Comparison of ENCODE assay signal across 1 cellular context in the genomic region with DNA sequence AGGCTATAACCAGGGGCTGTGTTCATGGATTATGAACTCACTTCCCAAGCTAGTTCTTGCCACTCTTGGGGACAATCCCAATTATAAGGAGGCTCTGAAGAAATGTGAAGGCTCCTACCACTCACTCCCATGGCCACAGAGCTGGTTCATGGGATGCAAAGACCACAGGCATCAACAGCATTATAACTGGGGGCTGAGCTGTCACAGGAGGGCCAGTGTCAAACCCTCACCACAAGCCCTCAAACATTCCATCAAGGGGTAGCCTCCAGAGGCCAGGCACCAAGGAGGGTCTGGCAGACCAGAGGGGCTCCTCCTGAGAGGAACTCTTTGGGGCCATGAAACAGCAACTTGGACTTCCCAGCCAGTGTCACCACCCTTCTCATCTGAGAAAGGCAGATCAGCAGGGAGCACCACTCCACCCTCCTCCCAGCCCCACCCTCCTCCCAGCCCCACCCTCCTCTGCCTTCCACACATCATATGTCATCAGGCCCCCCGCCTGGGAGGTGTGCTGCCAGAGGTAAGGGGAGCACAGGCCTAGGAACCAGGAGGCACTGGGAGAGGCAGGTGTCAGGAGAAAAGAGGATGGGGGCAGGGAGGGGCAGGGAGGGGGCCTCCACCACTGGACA.
TF ChIP-seq lines count a peak whose summit lies in the region.

No MANE protein-coding gene starts in this region.

TF ChIP-seq in A549, 52 proteins besides CTCF, POLR2A, EP300 and RAD21:
- no peak for TF ChIP-seq BHLHE40 (IDR thresholded peaks at IDR 0.05; ENCODE audit: low read depth, low read length)
- TF ChIP-seq KDM1A (IDR thresholded peaks at IDR 0.05; ENCODE audit: low read depth) = no peak
- no peak for TF ChIP-seq EHMT2 (IDR thresholded peaks at IDR 0.05; ENCODE audit: low read depth)
- no peak for TF ChIP-seq ESRRA (IDR thresholded peaks at IDR 0.05; ENCODE audit: borderline replicate concordance, low read length)
- TF ChIP-seq NFE2L2 (conservative IDR thresholded peaks at IDR 0.05; ENCODE audit: low read length) = no peak
- TF ChIP-seq, protein P1, sequence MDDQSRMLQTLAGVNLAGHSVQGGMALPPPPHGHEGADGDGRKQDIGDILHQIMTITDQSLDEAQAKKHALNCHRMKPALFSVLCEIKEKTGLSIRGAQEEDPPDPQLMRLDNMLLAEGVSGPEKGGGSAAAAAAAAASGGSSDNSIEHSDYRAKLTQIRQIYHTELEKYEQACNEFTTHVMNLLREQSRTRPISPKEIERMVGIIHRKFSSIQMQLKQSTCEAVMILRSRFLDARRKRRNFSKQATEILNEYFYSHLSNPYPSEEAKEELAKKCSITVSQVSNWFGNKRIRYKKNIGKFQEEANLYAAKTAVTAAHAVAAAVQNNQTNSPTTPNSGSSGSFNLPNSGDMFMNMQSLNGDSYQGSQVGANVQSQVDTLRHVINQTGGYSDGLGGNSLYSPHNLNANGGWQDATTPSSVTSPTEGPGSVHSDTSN (IDR thresholded peaks at IDR 0.05) = no peak
- TF ChIP-seq CBX2 (IDR thresholded peaks at IDR 0.05; ENCODE audit: borderline replicate concordance, low read depth) = no peak
- no peak for TF ChIP-seq JUNB (IDR thresholded peaks at IDR 0.05)
- TF ChIP-seq ZNF302 (CRISPR knock-in tag; IDR thresholded peaks at IDR 0.05) = no peak
- TF ChIP-seq, protein P2, sequence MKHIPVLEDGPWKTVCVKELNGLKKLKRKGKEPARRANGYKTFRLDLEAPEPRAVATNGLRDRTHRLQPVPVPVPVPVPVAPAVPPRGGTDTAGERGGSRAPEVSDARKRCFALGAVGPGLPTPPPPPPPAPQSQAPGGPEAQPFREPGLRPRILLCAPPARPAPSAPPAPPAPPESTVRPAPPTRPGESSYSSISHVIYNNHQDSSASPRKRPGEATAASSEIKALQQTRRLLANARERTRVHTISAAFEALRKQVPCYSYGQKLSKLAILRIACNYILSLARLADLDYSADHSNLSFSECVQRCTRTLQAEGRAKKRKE (CRISPR knock-in tag; IDR thresholded peaks at IDR 0.05; ENCODE audit: low read depth) = no peak
